ENCODE assay signal across 1 cellular context in genomic region chr3:169299129-169299528, GRCh38.
TF ChIP-seq lines count a peak whose summit lies in the region.

No MANE protein-coding gene starts in this region.

TF ChIP-seq in GM23338, 12 proteins besides CTCF, POLR2A, EP300 and RAD21 (continued from another document):
- TF ChIP-seq REST (IDR thresholded peaks at IDR 0.05; ENCODE audit: unreplicated experiment) (no peak), ZNF114 (CRISPR knock-in tag; IDR thresholded peaks at IDR 0.05) (no peak), STAT1 (IDR thresholded peaks at IDR 0.05; ENCODE audit: unreplicated experiment) (no peak), NANOG (IDR thresholded peaks at IDR 0.05; ENCODE audit: borderline replicate concordance) (no peak), ETS1 (IDR thresholded peaks at IDR 0.05) (no peak)
